ENCODE assay signal across 9 cellular contexts in genomic region chr2:80326214-80326613, GRCh38. TPM values are rescaled to one million over a fixed set of nuclear protein-coding genes. Genes with fewer than 3 reads are reported as not detected.
DNase-seq lines count a peak whose midpoint lies in the region; ATAC-seq, FAIRE-seq and TF ChIP-seq lines count a peak whose summit lies in the region.
"Had no signal": no experiment of that assay in that cellular context is flagged by ENCODE, and none has a peak within 500 bp of the region (broad histone marks: within the 10 kb centered on the region; RNA-seq: fewer than 3 reads in every experiment).

No MANE protein-coding gene starts in this region.

- peaks cover 18% of the 10 kb centered on the region for H3K27me3 ChIP-seq in adipocyte (replicated peaks; ENCODE audit: control insufficient read depth, insufficient read depth, low read length)

- no peaks in the 10 kb centered on the region for H3K36me3 ChIP-seq in adipocyte (ENCODE audit: control insufficient read depth, insufficient read depth, low read length, severe bottlenecking)

- peak; percentile 69 for TF ChIP-seq CTCF in D721Med (IDR thresholded peaks at IDR 0.05; ENCODE audit: insufficient read depth, missing control alignments)

- no peaks in the 10 kb centered on the region for H3K9me3 ChIP-seq in adipocyte (ENCODE audit: control insufficient read depth, low read length)

- no peak overlapping the region for H3K9ac ChIP-seq in adipocyte (ENCODE audit: low read length)

- no peak for FAIRE-seq in D721Med (lab: Jason Lieb, UNC)

- ATAC-seq in HG03342 (IDR thresholded peaks at IDR 0.05; ENCODE audit: unreplicated experiment), result no peak
- no peak for ATAC-seq in GM21619 (IDR thresholded peaks at IDR 0.05; ENCODE audit: unreplicated experiment)
- no peak for ATAC-seq in GM18870 (IDR thresholded peaks at IDR 0.05; ENCODE audit: unreplicated experiment)

- no peak overlapping the region for H3K4me3 ChIP-seq in adipocyte (ENCODE audit: low read length)

- DNase-seq in D721Med (ENCODE audit: insufficient read length, low spot score) (no peak), M059J (ENCODE audit: low read depth) (peak; percentile 20), adipocyte (ENCODE audit: low read depth) (peak; percentile 22), kidney tubule cell (ENCODE audit: low spot score) (peak; percentile 56), activated gamma-delta T cell (lab: John Stamatoyannopoulos, UW) (no peak)
- DNase-seq: naive B cell had no signal

- H3K4me1 ChIP-seq in adipocyte (ENCODE audit: control insufficient read depth, insufficient read depth, low read length), result peaks cover 3% of the 10 kb centered on the region

RNA-seq across cellular contexts. Expression of gene LRRTM1, which starts 21.7 kb away (rescaled TPM):
- total RNA-seq in M059J (2014; rRNA removed; shearing (Covaris generic)), result not detected in 2 replicates

Comparison
In these comparisons a context has a peak if more than half of its experiments do, and no peak if none do; other contexts are left out.
1. DNase-seq: peak in M059J (single experiment), adipocyte (single experiment) and kidney tubule cell (single experiment); none in D721Med (single experiment) and activated gamma-delta T cell (single experiment).